Comparison of ENCODE assay signal across 1 cellular context in the genomic region with DNA sequence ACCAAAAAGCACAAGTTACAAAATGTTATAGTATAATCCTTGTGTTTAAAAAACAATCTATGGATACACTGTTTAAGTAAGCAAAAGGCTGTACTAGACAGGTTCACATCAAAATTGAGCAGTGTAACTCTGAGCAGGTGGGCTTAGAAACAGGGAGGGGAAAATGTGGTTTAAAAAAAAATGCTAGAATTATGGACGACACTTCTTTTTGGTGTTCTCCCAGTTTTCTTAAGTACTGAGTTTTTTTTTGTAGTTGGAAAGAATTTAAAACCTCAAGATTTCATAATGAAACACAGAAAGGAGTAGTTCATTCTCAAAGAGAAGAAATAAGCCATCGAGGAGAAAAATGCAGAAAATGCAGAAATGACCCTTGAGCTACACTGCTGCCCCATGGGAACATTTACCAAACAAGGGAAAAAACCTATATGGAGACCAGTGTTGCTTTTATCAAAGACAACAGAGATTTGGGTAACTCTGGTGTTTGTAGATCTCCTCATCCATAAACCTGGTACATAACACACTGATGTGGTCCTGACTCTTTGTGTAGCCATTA.
TF ChIP-seq lines count a peak whose summit lies in the region.

No MANE protein-coding gene starts in this region.

TF ChIP-seq in HEK293, 187 proteins besides CTCF, POLR2A, EP300 and RAD21 (continued from another document):
- TF ChIP-seq MEIS1 (CRISPR knock-in tag; IDR thresholded peaks at IDR 0.05; ENCODE audit: borderline replicate concordance) (no peak), GLIS1 (tag by site-specific recombination; IDR thresholded peaks at IDR 0.05) (no peak)
